Comparison of ENCODE assay signal across 12 cellular contexts in genomic region chr4:6925357-6925836, GRCh38. TPM values are rescaled to one million over a fixed set of nuclear protein-coding genes. Genes with fewer than 3 reads are reported as not detected.
DNase-seq lines count a peak whose midpoint lies in the region; ATAC-seq and TF ChIP-seq lines count a peak whose summit lies in the region.
"Had no signal": no experiment of that assay in that cellular context is flagged by ENCODE, and none has a peak within 500 bp of the region (broad histone marks: within the 10 kb centered on the region; RNA-seq: fewer than 3 reads in every experiment).

No MANE protein-coding gene starts in this region.

- peaks cover 0 to 19% of the 10 kb centered on the region in 2 donors for H3K36me3 ChIP-seq in lung (ENCODE audit: control insufficient read depth in 2 of 2, insufficient read depth in 2 of 2, low read length in 2 of 2)
- H3K36me3 ChIP-seq in aorta (ENCODE audit: control insufficient read depth in 1 of 2, insufficient read depth in 2 of 2, low read length in 1 of 2) = peaks cover 0 to 7% of the 10 kb centered on the region in 2 donors

- TF ChIP-seq CTCF in lung (IDR thresholded peaks at IDR 0.05; ENCODE audit: control extremely low read depth, extremely low read depth) = no peak

- peak overlapping the region; percentile 51 for H3K27ac Mint-ChIP-seq in activated T-cell treated with anti-CD3 and anti-CD28 coated beads, Interleukin-2, amount 50 U/mL, for 72 hours

- no peaks in the 10 kb centered on the region for H3K27me3 Mint-ChIP-seq in activated T-cell treated with anti-CD3 and anti-CD28 coated beads, Interleukin-2, amount 50 U/mL, for 72 hours (ENCODE audit: low read depth)

- peak; percentile 13 for DNase-seq in stimulated activated CD4-positive, alpha-beta T cell treated with anti-CD3 and anti-CD28 coated beads, Interleukin-1b, Interleukin-23, amount 100 ng/mL, for 48 hours
- DNase-seq in stimulated activated CD4-positive, alpha-beta T cell treated with anti-CD3 and anti-CD28 coated beads, Interleukin-12 subunit alpha, Interleukin-12 subunit beta, amount 100 ng/mL, for 4 hours = no peak
- peak; percentile 28 to 45 for DNase-seq in activated T-cell treated with anti-CD3 and anti-CD28 coated beads, Interleukin-2, amount 50 U/mL, for 72 hours
- no peak for DNase-seq in lung (ENCODE audit: low spot score)
- peak in 1 of 2 donors; percentile 73 for DNase-seq in aorta
- no peak for DNase-seq in COLO668 (lab: John Stamatoyannopoulos, UW; ENCODE audit: unreplicated experiment)
- no peak for DNase-seq in T1000 (lab: John Stamatoyannopoulos, UW)
- DNase-seq in AG08395 (ENCODE audit: low spot score) = no peak
- DNase-seq: activated gamma-delta T cell, BE2C, NCI-H526 treated with DMSO at 0.1 percent for 48 hours, occipital lobe had no signal

- H3K27me3 ChIP-seq in lung (ENCODE audit: control insufficient read depth, insufficient read depth) (no peaks in the 10 kb centered on the region), aorta (ENCODE audit: control insufficient read depth in 1 of 2, insufficient read depth in 2 of 2, low read length in 1 of 2) (no peaks in the 10 kb centered on the region)
- H3K27me3 ChIP-seq: BE2C had no signal

- H3K4me3 Mint-ChIP-seq in activated T-cell treated with anti-CD3 and anti-CD28 coated beads, Interleukin-2, amount 50 U/mL, for 72 hours = peak overlapping the region; percentile 82 to 89

- no peak overlapping the region for H3K4me3 ChIP-seq in lung
- no peak overlapping the region for H3K4me3 ChIP-seq in aorta (ENCODE audit: low read length in 2 of 2)

- H3K9me3 ChIP-seq in lung (ENCODE audit: control insufficient read depth in 2 of 2, insufficient read depth in 1 of 2, low read length in 1 of 2) (peaks cover 0 to 2% of the 10 kb centered on the region in 2 donors), aorta (ENCODE audit: control insufficient read depth, low read length) (no peaks in the 10 kb centered on the region)
- H3K9me3 ChIP-seq: BE2C had no signal

- peaks cover 79% of the 10 kb centered on the region for H3K4me1 Mint-ChIP-seq in activated T-cell treated with anti-CD3 and anti-CD28 coated beads, Interleukin-2, amount 50 U/mL, for 72 hours (ENCODE audit: low read depth)

- no peaks in the 10 kb centered on the region for H3K9me3 Mint-ChIP-seq in activated T-cell treated with anti-CD3 and anti-CD28 coated beads, Interleukin-2, amount 50 U/mL, for 72 hours

- peak; percentile 48 to 66 for ATAC-seq in activated T-cell treated with anti-CD3 and anti-CD28 coated beads, Interleukin-2, amount 50 U/mL, for 72 hours (replicated peaks in 1 of 2)
- ATAC-seq in lung (ENCODE audit: insufficient read depth, low FRiP score) (peak; percentile 33), aorta (ENCODE audit: low FRiP score) (peak; percentile 9)

- intact Hi-C loops in aorta (cut with DNase I) = no loop called here

- 43 to 67% methylated on average over 14 of the region's 14 CpGs for WGBS in lung, 2 donors
- WGBS in aorta, 2 donors = 93 to 94% methylated on average over 14 of the region's 14 CpGs

- H3K27ac ChIP-seq in lung (ENCODE audit: low read depth in 1 of 2, low read length in 1 of 2) = peak overlapping the region in 1 of 2 donors; percentile 82
- H3K27ac ChIP-seq in aorta (ENCODE audit: low read depth in 1 of 2, low read length in 2 of 2) = no peak overlapping the region

- peaks cover 5 to 6% of the 10 kb centered on the region in 2 donors for H3K36me3 Mint-ChIP-seq in activated T-cell treated with anti-CD3 and anti-CD28 coated beads, Interleukin-2, amount 50 U/mL, for 72 hours (ENCODE audit: insufficient read depth in 2 of 2)

- H3K4me1 ChIP-seq in lung (ENCODE audit: control insufficient read depth in 2 of 2, insufficient read depth in 2 of 2, low read length in 2 of 2) = peaks cover 0 to 17% of the 10 kb centered on the region in 2 donors
- H3K4me1 ChIP-seq in aorta (ENCODE audit: control insufficient read depth in 1 of 2, insufficient read depth in 2 of 2, low read length in 2 of 2) = no peaks in the 10 kb centered on the region
- H3K4me1 ChIP-seq: BE2C had no signal

RNA-seq across cellular contexts. Expression of gene TBC1D14, which starts 15.8 kb away (rescaled TPM):
- total RNA-seq in activated T-cell treated with anti-CD3 and anti-CD28 coated beads, Interleukin-2, amount 50 U/mL, for 72 hours = 10 to 100 TPM; 26.5 to 32.4 TPM
- total RNA-seq in lung (10 to 100 TPM; 34.2 to 60.1 TPM), aorta (10 to 100 TPM; 33.8 to 59.7 TPM)
- polyA plus RNA-seq in lung (10 to 100 TPM; 15.1 to 58.6 TPM), aorta (10 to 100 TPM; 12.9 to 17.9 TPM)

Comparison
In these comparisons a context has a peak if more than half of its experiments do, and no peak if none do; other contexts are left out.
1. DNase-seq: peak in stimulated activated CD4-positive, alpha-beta T cell treated with anti-CD3 and anti-CD28 coated beads, Interleukin-1b, Interleukin-23, amount 100 ng/mL, for 48 hours (single experiment) and activated T-cell treated with anti-CD3 and anti-CD28 coated beads, Interleukin-2, amount 50 U/mL, for 72 hours (2 of 2); none in stimulated activated CD4-positive, alpha-beta T cell treated with anti-CD3 and anti-CD28 coated beads, Interleukin-12 subunit alpha, Interleukin-12 subunit beta, amount 100 ng/mL, for 4 hours (single experiment), lung (single experiment), COLO668 (single experiment), T1000 (single experiment) and AG08395 (single experiment).
2. Peak in every context shown above with its lines, with median percentiles within 50 percentile points of each other: ATAC-seq.